In genomic region chr12:76020281-76020680, GRCh38 we compare ENCODE assay signal across 8 cellular contexts.
DNase-seq lines count a peak whose midpoint lies in the region; ATAC-seq and TF ChIP-seq lines count a peak whose summit lies in the region.

No MANE protein-coding gene starts in this region.

- no peak for TF ChIP-seq CTCF in fibroblast of pulmonary artery (IDR thresholded peaks at IDR 0.05; ENCODE audit: low read length, missing control alignments)

- no peak overlapping the region for H3K4me3 ChIP-seq in fibroblast of pulmonary artery (replicated peaks; ENCODE audit: low read depth, low read length)

- peak; percentile 91 for DNase-seq in ACHN
- DNase-seq in NK-92 (lab: John Stamatoyannopoulos, UW; ENCODE audit: unreplicated experiment) = peak; percentile 10
- DNase-seq in activated CD8-positive, alpha-beta memory T cell treated with anti-CD3 and anti-CD28 coated beads, Interleukin-2, amount 50 U/mL, for 48 hours = peak; percentile 86
- peak; percentile 72 for DNase-seq in fibroblast of pulmonary artery (ENCODE audit: low read depth)
- DNase-seq in stimulated activated CD4-positive, alpha-beta T cell treated with anti-CD3 and anti-CD28 coated beads, Interleukin-4, amount 100 ng/mL, for 1 hour = peak; percentile 47
- no peak for DNase-seq in globus pallidus (ENCODE audit: low spot score)
- no peak for DNase-seq in posterior cingulate gyrus

- in situ Hi-C loops in ACHN (cut with HindIII; ENCODE audit: low pct_ligation_motif_present, low pct_unique_long_range_greater_than_20kb, low sequenced_read_pairs) = no loop called here

- peak; percentile 55 for ATAC-seq in GM21786 (IDR thresholded peaks at IDR 0.05; ENCODE audit: unreplicated experiment)

- intact Hi-C loops in posterior cingulate gyrus (cut with DNase I) = loop anchor here (10.0 kb wide), 1 partner anchor 295 kb away; no protein-coding TSS in a partner anchor

Comparison
In these comparisons a context has a peak if more than half of its experiments do, and no peak if none do; other contexts are left out.
1. DNase-seq: peak in ACHN (single experiment), NK-92 (single experiment), activated CD8-positive, alpha-beta memory T cell treated with anti-CD3 and anti-CD28 coated beads, Interleukin-2, amount 50 U/mL, for 48 hours (single experiment), fibroblast of pulmonary artery (single experiment) and stimulated activated CD4-positive, alpha-beta T cell treated with anti-CD3 and anti-CD28 coated beads, Interleukin-4, amount 100 ng/mL, for 1 hour (single experiment); none in globus pallidus (single experiment) and posterior cingulate gyrus (0 of 10).